ENCODE assay signal across 8 cellular contexts in genomic region chr12:89355243-89356068, GRCh38. TPM values are rescaled to one million over a fixed set of nuclear protein-coding genes. Genes with fewer than 3 reads are reported as not detected.
DNase-seq lines count a peak whose midpoint lies in the region; ATAC-seq and FAIRE-seq lines count a peak whose summit lies in the region.

No MANE protein-coding gene starts in this region.

- peak overlapping the region; percentile 92 for H3K4me3 Mint-ChIP-seq in activated CD4-positive, alpha-beta memory T cell treated with anti-CD3 and anti-CD28 coated beads for 36 hours
- peak overlapping the region; percentile 86 for H3K4me3 Mint-ChIP-seq in stimulated activated effector memory CD8-positive, alpha-beta T cell treated with anti-CD3 and anti-CD28 coated beads, Interleukin-12 subunit alpha, Interleukin-12 subunit beta, amount 100 ng/mL, for 72 hours

- no peak for FAIRE-seq in frontal cortex (lab: Jason Lieb, UNC)

- peak overlapping the region; percentile 57 for H3K4me3 ChIP-seq in iPS-18c (ENCODE audit: insufficient read depth, low read depth, low read length)

- H3K9me3 Mint-ChIP-seq in activated CD4-positive, alpha-beta memory T cell treated with anti-CD3 and anti-CD28 coated beads for 36 hours = no peaks in the 10 kb centered on the region
- no peaks in the 10 kb centered on the region for H3K9me3 Mint-ChIP-seq in stimulated activated effector memory CD8-positive, alpha-beta T cell treated with anti-CD3 and anti-CD28 coated beads, Interleukin-12 subunit alpha, Interleukin-12 subunit beta, amount 100 ng/mL, for 72 hours

- DNase-seq in NCI-H2227 (lab: John Stamatoyannopoulos, UW; ENCODE audit: unreplicated experiment) = peak; percentile 33
- DNase-seq in NCI-H2227 treated with DMSO at 0.1 percent for 48 hours (lab: John Stamatoyannopoulos, UW) = no peak
- DNase-seq in activated CD4-positive, alpha-beta memory T cell treated with anti-CD3 and anti-CD28 coated beads for 36 hours = no peak
- DNase-seq in stimulated activated effector memory CD8-positive, alpha-beta T cell treated with anti-CD3 and anti-CD28 coated beads, Interleukin-12 subunit alpha, Interleukin-12 subunit beta, amount 100 ng/mL, for 72 hours (ENCODE audit: low spot score in 2 of 2) = no peak
- DNase-seq in HK-2 (ENCODE audit: unreplicated experiment) = no peak
- DNase-seq in frontal cortex (ENCODE audit: low spot score in 2 of 2) = no peak
- DNase-seq in SIG-M5 treated with dmso at 0.1 percent for 504 hours (lab: John Stamatoyannopoulos, UW; ENCODE audit: unreplicated experiment) = no peak

- intact Hi-C loops in activated CD4-positive, alpha-beta memory T cell treated with anti-CD3 and anti-CD28 coated beads for 36 hours (cut with micrococcal nuclease) = loop anchor here (2.0 to 10.0 kb wide), 3 partner anchors 71 to 1121 kb away; no protein-coding TSS in a partner anchor

- ATAC-seq in stimulated activated effector memory CD8-positive, alpha-beta T cell treated with anti-CD3 and anti-CD28 coated beads, Interleukin-12 subunit alpha, Interleukin-12 subunit beta, amount 100 ng/mL, for 72 hours = no peak

- no peaks in the 10 kb centered on the region for H3K9me3 ChIP-seq in iPS-18c (ENCODE audit: control insufficient read depth, insufficient read depth, low read length)

- CTCF ChIA-PET in activated CD4-positive, alpha-beta memory T cell treated with anti-CD3 and anti-CD28 coated beads for 36 hours (lab: Charles Lee) = interaction anchor here (1.4 to 1.7 kb wide), 2 partner anchors 8 to 10 kb away, joined by 5 read pairs; no protein-coding TSS in a partner anchor

- H3K27ac Mint-ChIP-seq in activated CD4-positive, alpha-beta memory T cell treated with anti-CD3 and anti-CD28 coated beads for 36 hours = peak overlapping the region; percentile 91
- no peak overlapping the region for H3K27ac Mint-ChIP-seq in stimulated activated effector memory CD8-positive, alpha-beta T cell treated with anti-CD3 and anti-CD28 coated beads, Interleukin-12 subunit alpha, Interleukin-12 subunit beta, amount 100 ng/mL, for 72 hours

- H3K36me3 Mint-ChIP-seq in activated CD4-positive, alpha-beta memory T cell treated with anti-CD3 and anti-CD28 coated beads for 36 hours = peaks cover 13% of the 10 kb centered on the region
- peaks cover 35% of the 10 kb centered on the region for H3K36me3 Mint-ChIP-seq in stimulated activated effector memory CD8-positive, alpha-beta T cell treated with anti-CD3 and anti-CD28 coated beads, Interleukin-12 subunit alpha, Interleukin-12 subunit beta, amount 100 ng/mL, for 72 hours

- peaks cover 2% of the 10 kb centered on the region for H3K27me3 Mint-ChIP-seq in activated CD4-positive, alpha-beta memory T cell treated with anti-CD3 and anti-CD28 coated beads for 36 hours

- peaks cover 16% of the 10 kb centered on the region for H3K4me1 Mint-ChIP-seq in activated CD4-positive, alpha-beta memory T cell treated with anti-CD3 and anti-CD28 coated beads for 36 hours (ENCODE audit: low read depth)
- peaks cover 20% of the 10 kb centered on the region for H3K4me1 Mint-ChIP-seq in stimulated activated effector memory CD8-positive, alpha-beta T cell treated with anti-CD3 and anti-CD28 coated beads, Interleukin-12 subunit alpha, Interleukin-12 subunit beta, amount 100 ng/mL, for 72 hours

- POLR2A ChIA-PET in activated CD4-positive, alpha-beta memory T cell treated with anti-CD3 and anti-CD28 coated beads for 36 hours (lab: Charles Lee) = interaction anchor here (5.4 kb wide), 1 partner anchor 316 kb away, joined by 51 read pairs; no protein-coding TSS in a partner anchor

RNA-seq across cellular contexts. Expression of gene DUSP6, which starts 3.2 kb away (rescaled TPM):
- total RNA-seq in activated CD4-positive, alpha-beta memory T cell treated with anti-CD3 and anti-CD28 coated beads for 36 hours = 10 to 100 TPM; 86.7 to 87.9 TPM
- 38.3 TPM for total RNA-seq in frontal cortex
